5 cellular contexts compared by ENCODE assay signal in genomic region chr22:50520184-50520583, GRCh38. TPM values are rescaled to one million over a fixed set of nuclear protein-coding genes. Genes with fewer than 3 reads are reported as not detected.
"Had no signal": no experiment of that assay in that cellular context is flagged by ENCODE, and none has a peak within 500 bp of the region (broad histone marks: within the 10 kb centered on the region; RNA-seq: fewer than 3 reads in every experiment).

No MANE protein-coding gene starts in this region.

RNA-seq across cellular contexts. Expression of gene SCO2, which starts 5.2 kb away (rescaled TPM):
- total RNA-seq: left lobe of liver, left ventricle myocardium inferior had no signal

RNA-seq across cellular contexts. Expression of gene KLHDC7B, which starts 25.5 kb away (rescaled TPM):
- total RNA-seq: left ventricle myocardium inferior, left ventricle myocardium superior, lung microvascular endothelial cell, myocyte had no signal
